ENCODE assay signal across 8 cellular contexts in the genomic region with DNA sequence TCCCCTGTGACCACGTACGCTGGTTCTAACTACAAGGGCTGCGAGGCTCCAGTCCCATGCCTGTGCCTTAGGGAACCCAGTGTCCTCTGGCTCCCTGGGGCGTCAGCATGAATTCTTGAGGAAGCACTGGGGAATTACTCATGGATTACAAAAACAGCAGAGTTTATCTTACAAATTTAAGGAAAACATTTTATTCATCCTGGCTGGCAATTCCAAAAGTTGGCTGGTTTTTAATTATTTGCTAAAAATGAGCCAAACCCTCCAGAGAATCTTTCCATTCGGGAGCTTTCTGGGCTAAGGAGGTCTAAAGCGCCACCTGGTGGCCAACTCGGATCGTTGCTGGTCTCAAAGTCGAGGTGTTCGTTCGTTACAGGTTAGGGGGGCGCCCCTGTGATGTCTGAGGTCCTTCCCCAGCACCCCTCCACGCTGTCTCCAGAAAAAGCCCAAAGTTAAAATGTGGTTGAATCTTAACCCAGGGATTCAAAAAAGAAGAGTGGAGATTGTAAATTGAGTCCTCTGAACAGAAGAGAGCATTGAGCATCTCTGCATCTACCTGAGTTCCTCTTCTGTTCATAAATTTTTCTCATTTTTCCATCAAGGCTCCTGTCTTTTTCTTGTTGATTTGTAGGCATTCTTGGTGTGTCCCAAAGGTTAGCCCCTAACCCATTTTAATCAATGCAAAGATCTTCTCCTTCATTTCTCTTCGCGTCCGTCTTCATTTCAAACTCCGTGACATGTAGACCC.
DNase-seq lines count a peak whose midpoint lies in the region; ATAC-seq and TF ChIP-seq lines count a peak whose summit lies in the region.

No MANE protein-coding gene starts in this region.

- intact Hi-C loops in heart right ventricle (cut with DNase I) = loop anchor here in 9 of 10 donors (2.0 to 5.0 kb wide), 4 partner anchors 624 to 629 kb away; no protein-coding TSS in a partner anchor

- H3K9me3 Mint-ChIP-seq in activated naive CD8-positive, alpha-beta T cell treated with anti-CD3 and anti-CD28 coated beads for 36 hours = no peaks in the 10 kb centered on the region

- in situ Hi-C loops in KBM-7 (cut with MboI; ENCODE audit: low pct_unique_long_range_greater_than_20kb, low sequenced_read_pairs) = no loop called here

- no peaks in the 10 kb centered on the region for H3K9me3 ChIP-seq in heart right ventricle

- 27 to 32% methylated on average over 17 of the region's 17 CpGs for WGBS in heart right ventricle, 2 donors

- no peak overlapping the region for H3K27ac ChIP-seq in heart right ventricle

- DNase-seq in GM10266 (ENCODE audit: extremely low spot score) = peak; percentile 54
- DNase-seq in KBM-7 = peak; percentile 43
- peak; percentile 60 for DNase-seq in RKO (ENCODE audit: low spot score)
- peak; percentile 28 for DNase-seq in activated naive CD8-positive, alpha-beta T cell treated with anti-CD3 and anti-CD28 coated beads for 36 hours
- DNase-seq in heart right ventricle = peak; percentile 34 to 36
- peak; percentile 2 for DNase-seq in retinal pigment epithelial cell (ENCODE audit: low read depth)

- H3K27me3 Mint-ChIP-seq in activated naive CD8-positive, alpha-beta T cell treated with anti-CD3 and anti-CD28 coated beads for 36 hours = peaks cover 32% of the 10 kb centered on the region

- no peak overlapping the region for H3K4me3 Mint-ChIP-seq in activated naive CD8-positive, alpha-beta T cell treated with anti-CD3 and anti-CD28 coated beads for 36 hours

- TF ChIP-seq CTCF in GM10266 (IDR thresholded peaks at IDR 0.05; ENCODE audit: control insufficient read depth, insufficient read depth, low read depth, missing control alignments) (peak; percentile 77), heart right ventricle (IDR thresholded peaks at IDR 0.05) (peak; percentile 71 to 93 (median 88)), retinal pigment epithelial cell (conservative IDR thresholded peaks at IDR 0.05; ENCODE audit: low read depth, low read length) (peak; percentile 88)

- H3K27ac Mint-ChIP-seq in activated naive CD8-positive, alpha-beta T cell treated with anti-CD3 and anti-CD28 coated beads for 36 hours = no peak overlapping the region

- H3K4me3 ChIP-seq in heart right ventricle (no peak overlapping the region), retinal pigment epithelial cell (ENCODE audit: low read length) (no peak overlapping the region)

- H3K36me3 ChIP-seq in heart right ventricle = no peaks in the 10 kb centered on the region

- no peaks in the 10 kb centered on the region for H3K36me3 Mint-ChIP-seq in activated naive CD8-positive, alpha-beta T cell treated with anti-CD3 and anti-CD28 coated beads for 36 hours

- H3K27me3 ChIP-seq in heart right ventricle = peaks cover 0 to 64% (median 31%) of the 10 kb centered on the region in 7 donors

- no peak for ATAC-seq in heart right ventricle
- ATAC-seq in GM21528 (IDR thresholded peaks at IDR 0.05; ENCODE audit: low FRiP score, unreplicated experiment) = no peak
- no peak for ATAC-seq in GM19035 (IDR thresholded peaks at IDR 0.05; ENCODE audit: unreplicated experiment)

- H3K4me1 ChIP-seq in heart right ventricle = peaks cover 0 to 7% (median 0%) of the 10 kb centered on the region in 9 donors

- H3K4me1 Mint-ChIP-seq in activated naive CD8-positive, alpha-beta T cell treated with anti-CD3 and anti-CD28 coated beads for 36 hours = no peaks in the 10 kb centered on the region

Comparison
In these comparisons a context has a peak if more than half of its experiments do, and no peak if none do; other contexts are left out.
1. DNase-seq: peak in every context shown above with its lines; median percentile 60 in RKO; 54 in GM10266; 43 in KBM-7; 35 in heart right ventricle; 28 in activated naive CD8-positive, alpha-beta T cell treated with anti-CD3 and anti-CD28 coated beads for 36 hours; 2 in retinal pigment epithelial cell.